ENCODE assay signal across 8 cellular contexts in genomic region chr12:6825398-6826124, GRCh38. TPM values are rescaled to one million over a fixed set of nuclear protein-coding genes. Genes with fewer than 3 reads are reported as not detected.
A peak's percentile ranks its signal among the peaks of the same experiment; 100 is the strongest.
DNase-seq lines count a peak whose midpoint lies in the region; ATAC-seq and TF ChIP-seq lines count a peak whose summit lies in the region.

No MANE protein-coding gene starts in this region.

- peak; percentile 98 for TF ChIP-seq CTCF in H9 (conservative IDR thresholded peaks at IDR 0.05)
- peak; percentile 90 for TF ChIP-seq CTCF in chondrocyte (IDR thresholded peaks at IDR 0.05)

- H3K9me3 Mint-ChIP-seq in H9 (no peaks in the 10 kb centered on the region), chondrocyte (ENCODE audit: low read depth) (no peaks in the 10 kb centered on the region)
- H3K9me3 Mint-ChIP-seq in activated CD4-positive, alpha-beta T cell treated with anti-CD3 and anti-CD28 coated beads for 36 hours (ENCODE audit: low read depth): no peaks in the 10 kb centered on the region

- H3K27ac Mint-ChIP-seq in H9 (no peak overlapping the region; a peak in 1 of 7 replicates), chondrocyte (ENCODE audit: unreplicated experiment) (no peak overlapping the region)
- H3K27ac Mint-ChIP-seq in activated CD4-positive, alpha-beta T cell treated with anti-CD3 and anti-CD28 coated beads for 36 hours: peak overlapping the region; percentile 16

- H3K27me3 Mint-ChIP-seq in H9 (ENCODE audit: low read depth) (peaks cover 41% of the 10 kb centered on the region), chondrocyte (ENCODE audit: low read depth) (no peaks in the 10 kb centered on the region)
- peaks cover 32% of the 10 kb centered on the region for H3K27me3 Mint-ChIP-seq in activated CD4-positive, alpha-beta T cell treated with anti-CD3 and anti-CD28 coated beads for 36 hours

- H2AK5ac ChIP-seq in H9 (ENCODE audit: insufficient read length, low read length): no peak overlapping the region

- H3K23ac ChIP-seq in H9 (ENCODE audit: insufficient read length, low read depth, low read length): no peak overlapping the region

- CTCF ChIA-PET in activated CD4-positive, alpha-beta T cell treated with anti-CD3 and anti-CD28 coated beads for 36 hours (lab: Charles Lee): interaction anchor here (0.6 to 7.0 kb wide), 29 partner anchors 8 to 423 kb away, joined by 3 to 55 read pairs (median 4); partner anchors contain the start of genes CDCA3, COPS7A, MLF2 and NOP2

- H3K9me3 ChIP-seq in BLaER1 (no peaks in the 10 kb centered on the region), H9 (ENCODE audit: control insufficient read depth, low read depth, low read length) (no peaks in the 10 kb centered on the region)

- H3K4me3 Mint-ChIP-seq in H9: peak overlapping the region; percentile 54 to 62
- no peak overlapping the region for H3K4me3 Mint-ChIP-seq in activated CD4-positive, alpha-beta T cell treated with anti-CD3 and anti-CD28 coated beads for 36 hours
- peak overlapping the region; percentile 44 for H3K4me3 Mint-ChIP-seq in chondrocyte (ENCODE audit: unreplicated experiment)

- intact Hi-C loops in activated CD4-positive, alpha-beta T cell treated with anti-CD3 and anti-CD28 coated beads for 36 hours (cut with DNase I, micrococcal nuclease): loop anchor here (1.0 to 5.0 kb wide), 7 partner anchors 33 to 218 kb away; partner anchors contain the start of genes MLF2 (in 2 of the 2), CHD4 (in 1 of the 2) and ZNF384 (in 1 of the 2)

- H3K36me3 ChIP-seq in BLaER1: no peaks in the 10 kb centered on the region

- H3K4ac ChIP-seq in H9 (ENCODE audit: low read depth, low read length): no peak overlapping the region

- no peak overlapping the region for H4K5ac ChIP-seq in H9 (ENCODE audit: insufficient read length, low read depth, low read length)

- no peak overlapping the region for H4K91ac ChIP-seq in H9 (ENCODE audit: insufficient read length, low read depth, low read length)

- H3K4me1 Mint-ChIP-seq in H9: peaks cover 52 to 64% of the 10 kb centered on the region in 2 experiments
- H3K4me1 Mint-ChIP-seq in activated CD4-positive, alpha-beta T cell treated with anti-CD3 and anti-CD28 coated beads for 36 hours: peaks cover 36% of the 10 kb centered on the region
- H3K4me1 Mint-ChIP-seq in chondrocyte (ENCODE audit: low read depth): peaks cover 56% of the 10 kb centered on the region

- no peaks in the 10 kb centered on the region for H3K79me1 ChIP-seq in H9 (ENCODE audit: insufficient read depth, low read depth, low read length, poor library complexity, severe bottlenecking)

- H3K79me2 ChIP-seq in H9 (ENCODE audit: insufficient read depth, low read length): peaks cover 2% of the 10 kb centered on the region; the same call in 1 of the 2 replicates

- no peak overlapping the region for H3K18ac ChIP-seq in H9 (ENCODE audit: insufficient read length, low read depth, low read length)

- no peak overlapping the region for H2BK5ac ChIP-seq in H9 (ENCODE audit: insufficient read length, low read length)

- peaks cover 99% of the 10 kb centered on the region for H3K27me3 ChIP-seq in BLaER1
- no peaks in the 10 kb centered on the region; the same call in 1 of the 2 replicates for H3K27me3 ChIP-seq in H9 (ENCODE audit: insufficient read depth, low read length)

- H3K4me1 ChIP-seq in BLaER1 (peaks cover 40% of the 10 kb centered on the region), H9 (ENCODE audit: insufficient read depth, low read length) (peaks cover 3% of the 10 kb centered on the region; the same call in 1 of the 2 replicates)

- H2BK120ac ChIP-seq in H9 (ENCODE audit: low read depth, low read length, poor library complexity, severe bottlenecking): no peak overlapping the region

- peaks cover 12 to 17% (median 16%) of the 10 kb centered on the region in 3 experiments for H3K36me3 Mint-ChIP-seq in H9 (ENCODE audit: insufficient read depth in 1 of 3, low read depth in 3 of 3)
- H3K36me3 Mint-ChIP-seq in activated CD4-positive, alpha-beta T cell treated with anti-CD3 and anti-CD28 coated beads for 36 hours (ENCODE audit: low read depth): peaks cover 1% of the 10 kb centered on the region
- H3K36me3 Mint-ChIP-seq in chondrocyte (ENCODE audit: low read depth): no peaks in the 10 kb centered on the region

- H2BK12ac ChIP-seq in H9 (ENCODE audit: insufficient read length, low read depth, low read length): no peak overlapping the region

- DNase-seq in H9 (peak; percentile 92), NCI-H2196 treated with DMSO at 0.1 percent for 48 hours (lab: John Stamatoyannopoulos, UW; ENCODE audit: unreplicated experiment) (peak; percentile 35), chondrocyte (ENCODE audit: low spot score) (no peak), kidney glomerular epithelial cell (lab: John Stamatoyannopoulos, UW) (peak; percentile 80)
- peak; percentile 91 for DNase-seq in activated CD4-positive, alpha-beta T cell treated with anti-CD3 and anti-CD28 coated beads for 36 hours
- peak; percentile 82 for DNase-seq in stimulated activated CD4-positive, alpha-beta T cell treated with anti-CD3 and anti-CD28 coated beads, Interleukin-1b, Interleukin-23, amount 100 ng/mL, for 48 hours

- no peak overlapping the region for H4K8ac ChIP-seq in H9 (replicated peaks; ENCODE audit: insufficient read length, low read depth, low read length)

- H3T11ph ChIP-seq in H9 (ENCODE audit: low read length): no peak overlapping the region

- H3K9ac ChIP-seq in BLaER1 (no peak overlapping the region), H9 (ENCODE audit: extremely low read depth, insufficient read length, low read length) (no peak overlapping the region)

- no peak overlapping the region for H3K56ac ChIP-seq in H9 (ENCODE audit: insufficient read length, low read depth, low read length)

- POLR2A ChIA-PET in activated CD4-positive, alpha-beta T cell treated with anti-CD3 and anti-CD28 coated beads for 36 hours (lab: Charles Lee): no interaction called here

- H3K4me3 ChIP-seq in BLaER1: no peak overlapping the region

- H3K14ac ChIP-seq in H9 (ENCODE audit: insufficient read depth, low read length): no peak overlapping the region

- peaks cover 22% of the 10 kb centered on the region for H3K23me2 ChIP-seq in H9 (ENCODE audit: insufficient read length, low read depth, low read length, poor library complexity, severe bottlenecking)

- no peak overlapping the region for H2AFZ ChIP-seq in H9 (ENCODE audit: low read length)

- no CpG with 5 or more reads among the region's 19 CpGs for WGBS in H9 (ENCODE audit: extremely low coverage, insufficient read length, low lambda C conversion rate)

- no peak overlapping the region for H2BK15ac ChIP-seq in H9 (ENCODE audit: low read depth, low read length)

- H3K27ac ChIP-seq in BLaER1: no peak overlapping the region
- H3K27ac ChIP-seq in H9 (ENCODE audit: insufficient read length, low read depth, low read length): no peak overlapping the region

- ATAC-seq in activated CD4-positive, alpha-beta T cell treated with anti-CD3 and anti-CD28 coated beads for 36 hours: peak; percentile 64
- ATAC-seq in GM21529 (IDR thresholded peaks at IDR 0.05; ENCODE audit: unreplicated experiment): no peak

- H2BK20ac ChIP-seq in H9 (ENCODE audit: low read depth, low read length, poor library complexity, severe bottlenecking): no peak overlapping the region

- peaks cover 69% of the 10 kb centered on the region for H4K20me1 ChIP-seq in BLaER1
- H4K20me1 ChIP-seq in H9 (ENCODE audit: control insufficient read depth, insufficient read depth, insufficient read length): peaks cover 6% of the 10 kb centered on the region

- H3K4me2 ChIP-seq in BLaER1: peak overlapping the region; percentile 52; the same call in 1 of the 2 replicates
- peak overlapping the region; percentile 81 for H3K4me2 ChIP-seq in H9 (ENCODE audit: insufficient read depth, insufficient read length, low read length)

RNA-seq across cellular contexts. Expression of gene P3H3, which starts 2.6 kb away (rescaled TPM):
- total RNA-seq in H9 (2021) (55.0 and 60.2 TPM in 2 replicates), chondrocyte (109 to 116 TPM (median 114 TPM) in 3 replicates)
- 1 to 10 TPM in 1 of 2 experiments, under 1 TPM in 1; 0.86 to 1.3 TPM for total RNA-seq in activated CD4-positive, alpha-beta T cell treated with anti-CD3 and anti-CD28 coated beads for 36 hours

RNA-seq across cellular contexts. Expression of gene GPR162, which starts 3.9 kb away (rescaled TPM):
- total RNA-seq in H9 (2021) (4.6 and 6.1 TPM in 2 replicates), chondrocyte (3.2 to 4.6 TPM (median 4.2 TPM) in 3 replicates)
- under 1 TPM; 0.11 to 0.26 TPM for total RNA-seq in activated CD4-positive, alpha-beta T cell treated with anti-CD3 and anti-CD28 coated beads for 36 hours

RNA-seq across cellular contexts. Expression of gene GNB3, which starts 15.2 kb away (rescaled TPM):
- 17.3 and 20.0 TPM in 2 replicates for total RNA-seq in H9 (2021)
- under 1 TPM; 0.66 to 0.76 TPM for total RNA-seq in activated CD4-positive, alpha-beta T cell treated with anti-CD3 and anti-CD28 coated beads for 36 hours
- 10.2 to 11.5 TPM (median 10.9 TPM) in 3 replicates for total RNA-seq in chondrocyte

RNA-seq across cellular contexts. Expression of gene CDCA3, which starts 25.5 kb away (rescaled TPM):
- total RNA-seq in H9 (2021): 45.1 and 48.6 TPM in 2 replicates
- total RNA-seq in activated CD4-positive, alpha-beta T cell treated with anti-CD3 and anti-CD28 coated beads for 36 hours: 10 to 100 TPM; 87.8 to 99.7 TPM
- 4.1 to 7.5 TPM (median 5.6 TPM) in 3 replicates for total RNA-seq in chondrocyte

RNA-seq across cellular contexts. Expression of gene USP5, which starts 26.4 kb away (rescaled TPM):
- 143 and 144 TPM in 2 replicates for total RNA-seq in H9 (2021)
- 100 to 1,000 TPM; 128 to 132 TPM for total RNA-seq in activated CD4-positive, alpha-beta T cell treated with anti-CD3 and anti-CD28 coated beads for 36 hours
- 103 to 147 TPM (median 106 TPM) in 3 replicates for total RNA-seq in chondrocyte

Comparison
In these comparisons a context has a peak if more than half of its experiments do, and no peak if none do; other contexts are left out.
1. RNA of gene P3H3, which starts 2.6 kb away (total RNA-seq): 109 to 116 TPM in chondrocyte and 55.0 to 60.2 TPM in H9; 0.86 to 1.3 TPM in activated CD4-positive, alpha-beta T cell treated with anti-CD3 and anti-CD28 coated beads for 36 hours; every median in the first group is over 10 times any median in the second.